Comparison of ENCODE assay signal across 1 cellular context in genomic region chr2:96826546-96827278, GRCh38.
TF ChIP-seq lines count a peak whose summit lies in the region.

No MANE protein-coding gene starts in this region.

TF ChIP-seq in K562, 482 proteins besides CTCF, POLR2A, EP300 and RAD21:
- TF ChIP-seq POLR2G (IDR thresholded peaks at IDR 0.05; ENCODE audit: low read depth, low read length) = peak; percentile 39; the same call in 1 of the 2 replicates
- no peak for TF ChIP-seq RBM25 (IDR thresholded peaks at IDR 0.05; ENCODE audit: low read depth, low read length, severe bottlenecking)
- TF ChIP-seq SMAD2 (IDR thresholded peaks at IDR 0.05; ENCODE audit: low read depth, low read length) = no peak
- no peak for TF ChIP-seq CBX2 (IDR thresholded peaks at IDR 0.05; ENCODE audit: insufficient read depth, low read length, poor library complexity, severe bottlenecking)
- TF ChIP-seq, protein P1, sequence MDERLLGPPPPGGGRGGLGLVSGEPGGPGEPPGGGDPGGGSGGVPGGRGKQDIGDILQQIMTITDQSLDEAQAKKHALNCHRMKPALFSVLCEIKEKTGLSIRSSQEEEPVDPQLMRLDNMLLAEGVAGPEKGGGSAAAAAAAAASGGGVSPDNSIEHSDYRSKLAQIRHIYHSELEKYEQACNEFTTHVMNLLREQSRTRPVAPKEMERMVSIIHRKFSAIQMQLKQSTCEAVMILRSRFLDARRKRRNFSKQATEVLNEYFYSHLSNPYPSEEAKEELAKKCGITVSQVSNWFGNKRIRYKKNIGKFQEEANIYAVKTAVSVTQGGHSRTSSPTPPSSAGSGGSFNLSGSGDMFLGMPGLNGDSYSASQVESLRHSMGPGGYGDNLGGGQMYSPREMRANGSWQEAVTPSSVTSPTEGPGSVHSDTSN (CRISPR knock-in tag; IDR thresholded peaks at IDR 0.05; ENCODE audit: low read depth) = no peak
- TF ChIP-seq, protein P1 (tag; conservative IDR thresholded peaks at IDR 0.05; ENCODE audit: low read depth) = no peak
